1 cellular context compared by ENCODE assay signal in the genomic region with DNA sequence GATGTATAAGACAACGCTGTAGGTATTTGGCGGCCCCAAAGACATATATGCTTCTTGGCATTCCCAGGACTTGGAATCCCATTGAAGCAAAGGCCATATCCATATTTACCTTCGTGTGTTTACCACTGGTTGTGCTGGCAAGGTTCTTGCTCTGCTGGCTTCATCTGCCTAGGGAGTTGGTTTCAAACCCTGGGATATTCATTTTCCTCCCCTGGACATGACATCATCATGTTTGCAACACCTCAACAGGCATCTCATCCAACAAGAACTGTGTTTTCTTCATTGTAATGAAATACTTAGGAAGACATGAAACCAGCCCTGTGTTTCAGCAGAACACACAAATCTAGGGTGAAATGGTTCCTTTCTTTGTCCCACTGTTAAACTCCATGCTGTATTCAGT.
TF ChIP-seq lines count a peak whose summit lies in the region.

No MANE protein-coding gene starts in this region.

TF ChIP-seq in H1, 55 proteins besides CTCF, POLR2A, EP300 and RAD21:
- TF ChIP-seq SAP30 (IDR thresholded peaks at IDR 0.05; ENCODE audit: insufficient read depth, insufficient replicate concordance, low read length): no peak
